Comparison of ENCODE assay signal across 8 cellular contexts in the genomic region with DNA sequence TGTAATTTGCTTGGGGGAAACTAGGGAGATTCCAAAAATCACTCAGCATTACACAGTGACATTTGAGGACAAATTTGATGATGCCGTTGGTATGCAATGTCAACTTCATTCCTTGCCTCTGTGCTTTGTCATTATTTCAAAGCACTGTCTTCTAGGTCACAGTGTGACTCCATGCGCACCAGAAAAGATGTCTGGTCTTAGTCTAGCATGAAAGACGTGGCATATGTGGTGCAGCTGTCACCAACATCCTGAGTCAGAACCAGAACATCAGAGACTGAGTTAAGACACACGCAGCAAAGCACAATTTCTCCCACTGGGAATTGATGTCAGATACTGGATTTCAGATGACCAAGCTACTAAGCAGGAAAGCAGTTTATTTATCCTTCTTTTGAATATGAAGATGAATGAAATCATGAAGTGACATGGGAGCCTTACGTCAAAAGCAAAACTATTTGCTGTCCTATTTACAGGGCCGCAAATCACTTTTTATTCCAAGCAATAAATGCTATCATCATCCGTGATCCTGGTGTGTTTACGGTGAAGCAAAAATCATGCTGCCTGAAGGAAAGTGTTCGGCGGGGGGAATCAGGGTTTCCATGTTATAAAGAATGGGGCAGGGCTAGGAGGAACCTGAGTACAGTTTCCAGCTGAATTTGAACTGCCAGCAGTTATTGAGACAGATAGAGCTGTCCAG.
DNase-seq lines count a peak whose midpoint lies in the region; ATAC-seq, FAIRE-seq and TF ChIP-seq lines count a peak whose summit lies in the region.
"Not testable (repeated sequence)": the region's sequence is repeated elsewhere in the genome, so short reads cannot be mapped to it uniquely, and the experiment has no call there.

No MANE protein-coding gene starts in this region.

- H3K79me2 ChIP-seq in GM23248 (ENCODE audit: insufficient read depth): not testable (repeated sequence)

- CTCF ChIA-PET in A549 (lab: Yijun Ruan, JAX); activated B cell treated with CpG ODN at 0.5 μM for 24 hours (lab: Charles Lee): not testable (repeated sequence)

- H3K36me3 ChIP-seq in GM23248 (ENCODE audit: low read depth); psoas muscle (ENCODE audit: insufficient read depth in 1 of 2, low read depth in 1 of 2): not testable (repeated sequence)

- H3K27me3 ChIP-seq in GM23248 (replicated peaks; ENCODE audit: insufficient read depth); psoas muscle (ENCODE audit: insufficient read depth in 3 of 3, low read length in 2 of 3): not testable (repeated sequence)

- POLR2A ChIA-PET in A549 (lab: Yijun Ruan, JAX); activated B cell treated with CpG ODN at 0.5 μM for 24 hours (lab: Charles Lee): not testable (repeated sequence)

- not testable (repeated sequence) for H3K4me2 ChIP-seq in A549
- H3K4me2 ChIP-seq in GM23248 (ENCODE audit: unreplicated experiment): peak overlapping the region; percentile 40

- not testable (repeated sequence) for H3K27ac ChIP-seq in A549, psoas muscle
- H3K27ac ChIP-seq in GM23248: peak overlapping the region; percentile 43

- not testable (repeated sequence) for H4K20me1 ChIP-seq in GM23248 (ENCODE audit: insufficient read depth)

- not testable (repeated sequence) for H3K9me2 ChIP-seq in GM23248 (ENCODE audit: insufficient read depth)

- not testable (repeated sequence) for TF ChIP-seq EP300 in A549 (IDR thresholded peaks at IDR 0.05)

- not testable (repeated sequence) for H3K9ac ChIP-seq in GM23248

- not testable (repeated sequence) for H3K4me3 ChIP-seq in A549, GM23248, psoas muscle

- intact Hi-C loops in activated B cell treated with CpG ODN at 0.5 μM for 24 hours (cut with micrococcal nuclease); left ventricle myocardium superior (cut with micrococcal nuclease); psoas muscle (cut with DNase I): not testable (repeated sequence)

- H3K9me3 Mint-ChIP-seq in activated B cell treated with CpG ODN at 0.5 μM for 24 hours; activated T-cell treated with anti-CD3 and anti-CD28 coated beads, Interleukin-2, amount 50 U/mL, for 72 hours; effector memory CD8-positive, alpha-beta T cell; stimulated activated naive CD8-positive, alpha-beta T cell treated with anti-CD3 and anti-CD28 coated beads, Interleukin-15, amount 100 ng/mL, for 72 hours: not testable (repeated sequence)

- not testable (repeated sequence) for H3K4me1 ChIP-seq in A549, psoas muscle
- peaks cover 11% of the 10 kb centered on the region for H3K4me1 ChIP-seq in GM23248 (ENCODE audit: insufficient read depth)

- H2AFZ ChIP-seq in GM23248: not testable (repeated sequence)

- not testable (repeated sequence) for H3K9me3 ChIP-seq in A549; GM23248 (ENCODE audit: low read depth); psoas muscle

- not testable (repeated sequence) for H3K4me1 Mint-ChIP-seq in activated B cell treated with CpG ODN at 0.5 μM for 24 hours; effector memory CD8-positive, alpha-beta T cell (ENCODE audit: low read depth in 2 of 2); stimulated activated naive CD8-positive, alpha-beta T cell treated with anti-CD3 and anti-CD28 coated beads, Interleukin-15, amount 100 ng/mL, for 72 hours
- peaks cover 24% of the 10 kb centered on the region for H3K4me1 Mint-ChIP-seq in activated T-cell treated with anti-CD3 and anti-CD28 coated beads, Interleukin-2, amount 50 U/mL, for 72 hours (ENCODE audit: low read depth)

- not testable (repeated sequence) for H3K27me3 Mint-ChIP-seq in activated B cell treated with CpG ODN at 0.5 μM for 24 hours; effector memory CD8-positive, alpha-beta T cell
- H3K27me3 Mint-ChIP-seq in activated T-cell treated with anti-CD3 and anti-CD28 coated beads, Interleukin-2, amount 50 U/mL, for 72 hours (ENCODE audit: low read depth): peaks cover 21% of the 10 kb centered on the region
- H3K27me3 Mint-ChIP-seq in stimulated activated naive CD8-positive, alpha-beta T cell treated with anti-CD3 and anti-CD28 coated beads, Interleukin-15, amount 100 ng/mL, for 72 hours: peaks cover 15% of the 10 kb centered on the region

- not testable (repeated sequence) for H3K36me3 Mint-ChIP-seq in activated B cell treated with CpG ODN at 0.5 μM for 24 hours (ENCODE audit: low read depth); activated T-cell treated with anti-CD3 and anti-CD28 coated beads, Interleukin-2, amount 50 U/mL, for 72 hours (ENCODE audit: insufficient read depth in 2 of 2); effector memory CD8-positive, alpha-beta T cell (ENCODE audit: insufficient read depth)

- in situ Hi-C loops in GM23248 (cut with MboI): not testable (repeated sequence)

- TF ChIP-seq RAD21 in A549 (conservative IDR thresholded peaks at IDR 0.05 in 1 of 2, IDR thresholded peaks at IDR 0.05 in 1 of 2): not testable (repeated sequence)

- H3K4me3 Mint-ChIP-seq in activated B cell treated with CpG ODN at 0.5 μM for 24 hours; effector memory CD8-positive, alpha-beta T cell; stimulated activated naive CD8-positive, alpha-beta T cell treated with anti-CD3 and anti-CD28 coated beads, Interleukin-15, amount 100 ng/mL, for 72 hours: not testable (repeated sequence)
- peak overlapping the region in 1 of 2 donors; percentile 71 for H3K4me3 Mint-ChIP-seq in activated T-cell treated with anti-CD3 and anti-CD28 coated beads, Interleukin-2, amount 50 U/mL, for 72 hours

- not testable (repeated sequence) for H3F3A ChIP-seq in GM23248 (ENCODE audit: insufficient read depth)

- TF ChIP-seq POLR2A in A549 (IDR thresholded peaks at IDR 0.05; ENCODE audit: low read length): not testable (repeated sequence)

- ATAC-seq in A549: not testable (repeated sequence)
- ATAC-seq in activated B cell treated with CpG ODN at 0.5 μM for 24 hours (ENCODE audit: low read depth): peak; percentile 75
- peak; percentile 78 to 83 for ATAC-seq in activated T-cell treated with anti-CD3 and anti-CD28 coated beads, Interleukin-2, amount 50 U/mL, for 72 hours (replicated peaks in 1 of 2)
- ATAC-seq in effector memory CD8-positive, alpha-beta T cell (replicated peaks): peak; percentile 62
- ATAC-seq in left ventricle myocardium superior: peak; percentile 42
- ATAC-seq in psoas muscle: peak in 3 of 4 donors; percentile 42 to 66 (median 42)
- ATAC-seq in stimulated activated naive CD8-positive, alpha-beta T cell treated with anti-CD3 and anti-CD28 coated beads, Interleukin-15, amount 100 ng/mL, for 72 hours: peak; percentile 86

- TF ChIP-seq CTCF in A549 (IDR thresholded peaks at IDR 0.05); activated B cell treated with CpG ODN at 0.5 μM for 24 hours (IDR thresholded peaks at IDR 0.05); psoas muscle (IDR thresholded peaks at IDR 0.05): not testable (repeated sequence)

- FAIRE-seq in A549 (lab: Jason Lieb, UNC): peak; percentile 23

- 96% methylated on average over 6 of the region's 10 CpGs for WGBS in A549 (ENCODE audit: missing lambda C conversion rate)
- WGBS in GM23248 (ENCODE audit: low coverage in 1 of 2, low lambda C conversion rate in 2 of 2, missing lambda C conversion rate in 2 of 2), 2 experiments: 9% methylated on average over 6 to 7 of the region's 10 CpGs
- WGBS in psoas muscle, 3 donors: 69 to 84% (median 70%) methylated on average over 6 of the region's 10 CpGs

- H3K27ac Mint-ChIP-seq in activated B cell treated with CpG ODN at 0.5 μM for 24 hours; activated T-cell treated with anti-CD3 and anti-CD28 coated beads, Interleukin-2, amount 50 U/mL, for 72 hours; effector memory CD8-positive, alpha-beta T cell; stimulated activated naive CD8-positive, alpha-beta T cell treated with anti-CD3 and anti-CD28 coated beads, Interleukin-15, amount 100 ng/mL, for 72 hours: not testable (repeated sequence)

- DNase-seq in A549 (ENCODE audit: low read depth in 1 of 2, low spot score in 1 of 2); activated B cell treated with CpG ODN at 0.5 μM for 24 hours; activated T-cell treated with anti-CD3 and anti-CD28 coated beads, Interleukin-2, amount 50 U/mL, for 72 hours; effector memory CD8-positive, alpha-beta T cell; left ventricle myocardium superior; psoas muscle; stimulated activated naive CD8-positive, alpha-beta T cell treated with anti-CD3 and anti-CD28 coated beads, Interleukin-15, amount 100 ng/mL, for 72 hours: not testable (repeated sequence)
- DNase-seq in GM23248: peak; percentile 32
